Comparison of ENCODE assay signal across 15 cellular contexts in the genomic region with DNA sequence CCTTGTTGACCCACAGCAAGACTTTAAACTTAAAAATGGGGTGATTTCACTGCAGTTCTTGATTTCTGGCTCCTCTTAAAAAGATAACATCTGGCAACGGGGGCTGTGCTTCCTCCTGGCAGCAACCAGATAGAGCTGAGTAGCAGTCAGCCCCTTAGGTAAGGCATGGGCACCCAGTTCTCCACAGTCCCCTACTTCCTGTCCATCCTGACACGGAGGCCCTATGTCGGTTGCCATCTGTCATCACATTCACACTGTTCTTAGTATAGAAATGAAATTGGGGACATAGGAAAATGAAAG. TPM values are rescaled to one million over a fixed set of nuclear protein-coding genes. Genes with fewer than 3 reads are reported as not detected.
DNase-seq lines count a peak whose midpoint lies in the region; ATAC-seq and TF ChIP-seq lines count a peak whose summit lies in the region.
"Had no signal": no experiment of that assay in that cellular context is flagged by ENCODE, and none has a peak within 500 bp of the region (broad histone marks: within the 10 kb centered on the region; RNA-seq: fewer than 3 reads in every experiment).

No MANE protein-coding gene starts in this region.

- no peaks in the 10 kb centered on the region for H3K27me3 Mint-ChIP-seq in T-helper 2 cell treated with Interferon-gamma antibody and Interleukin-4, amounts not matched to agents 5 μg/mL and 100 μg/mL, for 36 hours (ENCODE audit: low read depth)

- peak overlapping the region; percentile 60 for H3K27ac Mint-ChIP-seq in T-helper 2 cell treated with Interferon-gamma antibody and Interleukin-4, amounts not matched to agents 5 μg/mL and 100 μg/mL, for 36 hours

- no peaks in the 10 kb centered on the region for H3K4me1 ChIP-seq in osteoblast (ENCODE audit: insufficient read depth, low read length)
- H3K4me1 ChIP-seq: gastroesophageal sphincter had no signal

- peaks cover 4% of the 10 kb centered on the region for H3K4me1 Mint-ChIP-seq in T-helper 2 cell treated with Interferon-gamma antibody and Interleukin-4, amounts not matched to agents 5 μg/mL and 100 μg/mL, for 36 hours (ENCODE audit: low read depth)

- H3K4me2 ChIP-seq in osteoblast (ENCODE audit: insufficient read depth, low read length) = no peak overlapping the region

- no peak overlapping the region for H3K4me3 Mint-ChIP-seq in T-helper 2 cell treated with Interferon-gamma antibody and Interleukin-4, amounts not matched to agents 5 μg/mL and 100 μg/mL, for 36 hours

- H3K9me3 ChIP-seq in osteoblast (ENCODE audit: low read depth, low read length) = no peaks in the 10 kb centered on the region
- H3K9me3 ChIP-seq: gastroesophageal sphincter had no signal

- no peak for DNase-seq in T-helper 2 cell treated with Interferon-gamma antibody and Interleukin-4, amounts not matched to agents 5 μg/mL and 100 μg/mL, for 36 hours (ENCODE audit: low spot score)
- DNase-seq in T-helper 2 cell (no peak), NAMALWA (ENCODE audit: low spot score) (peak; percentile 49), osteoblast (ENCODE audit: insufficient read length, low spot score, missing footprints) (peak; percentile 42), left colon (no peak), HT-29 (ENCODE audit: low spot score) (no peak), DMS53 treated with DMSO at 0.1 percent for 48 hours (lab: John Stamatoyannopoulos, UW; ENCODE audit: unreplicated experiment) (no peak)
- DNase-seq: DMS153; effector memory CD4-positive, alpha-beta T cell; HCEC 1CT; NCI-H1092 treated with DMSO at 0.1 percent for 48 hours; NCI-H345 had no signal

- H3K36me3 ChIP-seq in osteoblast (ENCODE audit: insufficient read depth, low read length) = peaks cover 33% of the 10 kb centered on the region

- H3K27me3 ChIP-seq in osteoblast (ENCODE audit: insufficient read depth, low read length) = no peaks in the 10 kb centered on the region
- H3K27me3 ChIP-seq: gastroesophageal sphincter had no signal

- H3K4me3 ChIP-seq in osteoblast (ENCODE audit: insufficient read depth, low read length) = no peak overlapping the region
- H3K4me3 ChIP-seq: gastroesophageal sphincter had no signal

- H2AFZ ChIP-seq in osteoblast (ENCODE audit: low read length) = no peak overlapping the region

- peak overlapping the region; percentile 90 for H3K27ac ChIP-seq in angular gyrus (ENCODE audit: low read depth, low read length)
- H3K27ac ChIP-seq in osteoblast (ENCODE audit: low read depth, low read length) = no peak overlapping the region
- H3K27ac ChIP-seq: gastroesophageal sphincter had no signal

- peaks cover 53% of the 10 kb centered on the region for H3K36me3 Mint-ChIP-seq in T-helper 2 cell treated with Interferon-gamma antibody and Interleukin-4, amounts not matched to agents 5 μg/mL and 100 μg/mL, for 36 hours (ENCODE audit: low read depth)

- no peak for ATAC-seq in left colon
- ATAC-seq: gastroesophageal sphincter had no signal

- intact Hi-C loops in left colon (cut with DNase I, micrococcal nuclease) = no loop called here

- TF ChIP-seq CTCF in osteoblast (IDR thresholded peaks at IDR 0.05; ENCODE audit: extremely low read depth, low read depth, low read length) = no peak

- H3K9me3 Mint-ChIP-seq in T-helper 2 cell treated with Interferon-gamma antibody and Interleukin-4, amounts not matched to agents 5 μg/mL and 100 μg/mL, for 36 hours = no peaks in the 10 kb centered on the region

- H4K20me1 ChIP-seq in osteoblast (ENCODE audit: insufficient read depth, low read length) = no peaks in the 10 kb centered on the region

- no peaks in the 10 kb centered on the region for H3K79me2 ChIP-seq in osteoblast (ENCODE audit: insufficient read depth, low read length)

RNA-seq across cellular contexts. Expression of gene CD74, which starts 11.7 kb away (rescaled TPM):
- total RNA-seq in osteoblast (21.4 and 83.4 TPM in 2 replicates), left colon (100 to 1,000 TPM; 132 to 435 TPM)
- 9.8 and 12.7 TPM in 2 replicates for total RNA-seq in HT-29 (2014; rRNA removed; shearing (Covaris generic))
- total RNA-seq: A673 had no signal

RNA-seq across cellular contexts. Expression of gene TCOF1, which starts 43.5 kb away (rescaled TPM):
- 12.3 and 12.4 TPM in 2 replicates for total RNA-seq in osteoblast
- total RNA-seq in left colon = 10 to 100 TPM; 14.6 to 21.7 TPM
- 83.9 and 85.7 TPM in 2 replicates for total RNA-seq in HT-29 (2014; rRNA removed; shearing (Covaris generic))

RNA-seq across cellular contexts. Expression of gene RPS14, which starts 48.5 kb away (rescaled TPM):
- total RNA-seq in osteoblast (1,720 and 2,211 TPM in 2 replicates), left colon (1,000 to 10,000 TPM; 1,685 to 1,991 TPM)
- 1,946 and 1,965 TPM in 2 replicates for total RNA-seq in HT-29 (2014; rRNA removed; shearing (Covaris generic))

Comparison
In these comparisons a context has a peak if more than half of its experiments do, and no peak if none do; other contexts are left out.
1. DNase-seq: peak in NAMALWA (single experiment) and osteoblast (single experiment); none in T-helper 2 cell treated with Interferon-gamma antibody and Interleukin-4, amounts not matched to agents 5 μg/mL and 100 μg/mL, for 36 hours (single experiment), T-helper 2 cell (0 of 5), left colon (0 of 2), HT-29 (single experiment) and DMS53 treated with DMSO at 0.1 percent for 48 hours (single experiment).